In genomic region chr9:86328153-86328552, GRCh38 we compare ENCODE assay signal across 19 cellular contexts. TPM values are rescaled to one million over a fixed set of nuclear protein-coding genes. Genes with fewer than 3 reads are reported as not detected.
DNase-seq lines count a peak whose midpoint lies in the region; ATAC-seq and TF ChIP-seq lines count a peak whose summit lies in the region.
"Had no signal": no experiment of that assay in that cellular context is flagged by ENCODE, and none has a peak within 500 bp of the region (broad histone marks: within the 10 kb centered on the region; RNA-seq: fewer than 3 reads in every experiment).

No MANE protein-coding gene starts in this region.

- no CpG with 5 or more reads among the region's 4 CpGs for WGBS in H9 (ENCODE audit: extremely low coverage, insufficient read length, low lambda C conversion rate)

- H3K23ac ChIP-seq in H9 (ENCODE audit: insufficient read length, low read depth, low read length): no peak overlapping the region

- no peaks in the 10 kb centered on the region for H3K79me2 ChIP-seq in H9 (ENCODE audit: insufficient read depth, low read length)
- no peaks in the 10 kb centered on the region for H3K79me2 ChIP-seq in neural progenitor cell (ENCODE audit: low read depth)

- peaks cover 11 to 16% of the 10 kb centered on the region in 2 experiments for H3K4me1 Mint-ChIP-seq in H9
- peaks cover 18% of the 10 kb centered on the region for H3K4me1 Mint-ChIP-seq in WTC11
- H3K4me1 Mint-ChIP-seq in neural progenitor cell: peaks cover 3% of the 10 kb centered on the region
- H3K4me1 Mint-ChIP-seq in activated CD4-positive, alpha-beta T cell treated with anti-CD3 and anti-CD28 coated beads, Interleukin-2, amount 10 ng/mL, durations not matched to agents 7 days and 5 days: peaks cover 16% of the 10 kb centered on the region

- peaks cover 5% of the 10 kb centered on the region for H3K36me3 ChIP-seq in neural progenitor cell

- H3K4me2 ChIP-seq in H9 (ENCODE audit: insufficient read depth, insufficient read length, low read length) (no peak overlapping the region), neural progenitor cell (peak overlapping the region; percentile 55)

- H4K8ac ChIP-seq in H9 (replicated peaks; ENCODE audit: insufficient read length, low read depth, low read length): no peak overlapping the region

- H3K9ac ChIP-seq in H9 (ENCODE audit: extremely low read depth, insufficient read length, low read length) (no peak overlapping the region), neural progenitor cell (no peak overlapping the region)

- H3K27ac ChIP-seq in H9 (ENCODE audit: insufficient read length, low read depth, low read length): no peak overlapping the region
- H3K27ac ChIP-seq in neural progenitor cell: no peak overlapping the region
- H3K27ac ChIP-seq: SJCRH30 had no signal

- H3K27ac Mint-ChIP-seq in H9 (no peak overlapping the region), WTC11 (no peak overlapping the region), neural progenitor cell (peak overlapping the region; percentile 30)
- H3K27ac Mint-ChIP-seq in activated CD4-positive, alpha-beta T cell treated with anti-CD3 and anti-CD28 coated beads, Interleukin-2, amount 10 ng/mL, durations not matched to agents 7 days and 5 days: no peak overlapping the region
- H3K27ac Mint-ChIP-seq: CD4-positive, CD25-positive, alpha-beta regulatory T cell; IgD-negative memory B cell had no signal

- TF ChIP-seq CTCF in H9 (conservative IDR thresholded peaks at IDR 0.05): no peak
- no peak for TF ChIP-seq CTCF in WTC11 (IDR thresholded peaks at IDR 0.05)
- TF ChIP-seq CTCF in neural progenitor cell (IDR thresholded peaks at IDR 0.05): no peak

- no peaks in the 10 kb centered on the region for H3K23me2 ChIP-seq in H9 (ENCODE audit: insufficient read length, low read depth, low read length, poor library complexity, severe bottlenecking)

- POLR2A ChIA-PET in WTC11 (lab: Charles Lee): no interaction called here
- POLR2A ChIA-PET in activated CD4-positive, alpha-beta T cell treated with anti-CD3 and anti-CD28 coated beads, Interleukin-2, amount 10 ng/mL, durations not matched to agents 7 days and 5 days (lab: Charles Lee): no interaction called here

- H2BK20ac ChIP-seq in H9 (ENCODE audit: low read depth, low read length, poor library complexity, severe bottlenecking): no peak overlapping the region

- no peak overlapping the region for H2BK5ac ChIP-seq in H9 (ENCODE audit: insufficient read length, low read length)

- H2AK5ac ChIP-seq in H9 (ENCODE audit: insufficient read length, low read length): no peak overlapping the region

- no peak overlapping the region for H2BK12ac ChIP-seq in H9 (ENCODE audit: insufficient read length, low read depth, low read length)

- H3K14ac ChIP-seq in H9 (ENCODE audit: insufficient read depth, low read length): no peak overlapping the region

- no peak overlapping the region for H3T11ph ChIP-seq in H9 (ENCODE audit: low read length)

- H4K20me1 ChIP-seq in H9 (ENCODE audit: control insufficient read depth, insufficient read depth, insufficient read length) (no peaks in the 10 kb centered on the region), neural progenitor cell (ENCODE audit: low read depth) (peaks cover 9% of the 10 kb centered on the region)

- H2BK120ac ChIP-seq in H9 (ENCODE audit: low read depth, low read length, poor library complexity, severe bottlenecking): no peak overlapping the region

- H2BK15ac ChIP-seq in H9 (ENCODE audit: low read depth, low read length): no peak overlapping the region

- H2AFZ ChIP-seq in H9 (ENCODE audit: low read length): no peak overlapping the region
- H2AFZ ChIP-seq in neural progenitor cell (replicated peaks): no peak overlapping the region

- ATAC-seq in WTC11 (peak; percentile 82), HG02623 (IDR thresholded peaks at IDR 0.05; ENCODE audit: unreplicated experiment) (no peak)

- H3K4me1 ChIP-seq in H9 (ENCODE audit: insufficient read depth, low read length): no peaks in the 10 kb centered on the region
- H3K4me1 ChIP-seq in neural progenitor cell: peaks cover 12% of the 10 kb centered on the region
- H3K4me1 ChIP-seq: SJCRH30 had no signal

- no peaks in the 10 kb centered on the region for H3F3A ChIP-seq in neural progenitor cell (ENCODE audit: low read depth)

- CTCF ChIA-PET in WTC11 (lab: Charles Lee): no interaction called here
- CTCF ChIA-PET in activated CD4-positive, alpha-beta T cell treated with anti-CD3 and anti-CD28 coated beads, Interleukin-2, amount 10 ng/mL, durations not matched to agents 7 days and 5 days (lab: Charles Lee): interaction anchor here (1.5 kb wide), 1 partner anchor 12 kb away, joined by 5 read pairs; no protein-coding TSS in a partner anchor

- DNase-seq in H9 (peak; percentile 30), WTC11 (ENCODE audit: low spot score) (no peak), iPS DF 4.7 (ENCODE audit: extremely low read depth, low spot score) (peak; percentile 19), neural progenitor cell (ENCODE audit: low spot score) (peak; percentile 54), hepatic stellate cell (ENCODE audit: low spot score) (no peak)
- no peak for DNase-seq in activated CD4-positive, alpha-beta T cell treated with anti-CD3 and anti-CD28 coated beads, Interleukin-2, amount 10 ng/mL, durations not matched to agents 7 days and 5 days
- DNase-seq: CD4-positive, CD25-positive, alpha-beta regulatory T cell; DMS79; HCEC 1CT; Karpas-422; NCI-H1694; NCI-H2081; NCI-H2171; NCI-H345; NCI-H524 treated with DMSO at 0.1 percent for 48 hours; OCI-M1; SJCRH30 had no signal

- H3K18ac ChIP-seq in H9 (ENCODE audit: insufficient read length, low read depth, low read length): no peak overlapping the region

- no peak overlapping the region for H3K4me3 Mint-ChIP-seq in H9
- H3K4me3 Mint-ChIP-seq in WTC11: no peak overlapping the region
- H3K4me3 Mint-ChIP-seq in neural progenitor cell: no peak overlapping the region
- no peak overlapping the region for H3K4me3 Mint-ChIP-seq in activated CD4-positive, alpha-beta T cell treated with anti-CD3 and anti-CD28 coated beads, Interleukin-2, amount 10 ng/mL, durations not matched to agents 7 days and 5 days
- H3K4me3 Mint-ChIP-seq: CD4-positive, CD25-positive, alpha-beta regulatory T cell; IgD-negative memory B cell had no signal

- H3K56ac ChIP-seq in H9 (ENCODE audit: insufficient read length, low read depth, low read length): no peak overlapping the region

- H3K79me1 ChIP-seq in H9 (ENCODE audit: insufficient read depth, low read depth, low read length, poor library complexity, severe bottlenecking): no peaks in the 10 kb centered on the region

- H3K36me3 Mint-ChIP-seq in H9 (ENCODE audit: insufficient read depth in 1 of 3, low read depth in 3 of 3): peaks cover 22 to 63% (median 54%) of the 10 kb centered on the region in 3 experiments; a peak in 6 of 7 replicates
- peaks cover 52% of the 10 kb centered on the region for H3K36me3 Mint-ChIP-seq in WTC11
- peaks cover 20% of the 10 kb centered on the region for H3K36me3 Mint-ChIP-seq in neural progenitor cell
- H3K36me3 Mint-ChIP-seq in activated CD4-positive, alpha-beta T cell treated with anti-CD3 and anti-CD28 coated beads, Interleukin-2, amount 10 ng/mL, durations not matched to agents 7 days and 5 days (ENCODE audit: low read depth): peaks cover 73% of the 10 kb centered on the region

- H3K4ac ChIP-seq in H9 (ENCODE audit: low read depth, low read length): no peak overlapping the region

- H3K9me3 ChIP-seq in H9 (ENCODE audit: control insufficient read depth, low read depth, low read length) (no peaks in the 10 kb centered on the region), neural progenitor cell (ENCODE audit: low read depth) (no peaks in the 10 kb centered on the region)
- H3K9me3 ChIP-seq: SJCRH30 had no signal

- H4K5ac ChIP-seq in H9 (ENCODE audit: insufficient read length, low read depth, low read length): no peak overlapping the region

- no peak overlapping the region for H3K4me3 ChIP-seq in neural progenitor cell
- H3K4me3 ChIP-seq: SJCRH30 had no signal

- no peaks in the 10 kb centered on the region for H3K27me3 ChIP-seq in H9 (ENCODE audit: insufficient read depth, low read length)
- H3K27me3 ChIP-seq in neural progenitor cell: no peaks in the 10 kb centered on the region
- H3K27me3 ChIP-seq: SJCRH30 had no signal

- H3K27me3 Mint-ChIP-seq in H9 (ENCODE audit: low read depth) (no peaks in the 10 kb centered on the region; the same call in 1 of the 2 replicates), WTC11 (ENCODE audit: low read depth) (no peaks in the 10 kb centered on the region), neural progenitor cell (ENCODE audit: insufficient read depth, low read depth) (no peaks in the 10 kb centered on the region)
- no peaks in the 10 kb centered on the region for H3K27me3 Mint-ChIP-seq in activated CD4-positive, alpha-beta T cell treated with anti-CD3 and anti-CD28 coated beads, Interleukin-2, amount 10 ng/mL, durations not matched to agents 7 days and 5 days
- H3K27me3 Mint-ChIP-seq: CD4-positive, CD25-positive, alpha-beta regulatory T cell; IgD-negative memory B cell had no signal

- H3K9me3 Mint-ChIP-seq in H9 (no peaks in the 10 kb centered on the region), WTC11 (0 out of 2 replicates have a peak, but pooled peaks cover 5% of the 10 kb centered on the region), neural progenitor cell (no peaks in the 10 kb centered on the region)
- H3K9me3 Mint-ChIP-seq in activated CD4-positive, alpha-beta T cell treated with anti-CD3 and anti-CD28 coated beads, Interleukin-2, amount 10 ng/mL, durations not matched to agents 7 days and 5 days: peaks cover 6% of the 10 kb centered on the region

- H4K91ac ChIP-seq in H9 (ENCODE audit: insufficient read length, low read depth, low read length): no peak overlapping the region

TF ChIP-seq in WTC11, 78 proteins besides CTCF, POLR2A, EP300 and RAD21 (continues in another document):
- TF ChIP-seq TP53 (CRISPR knock-in tag; IDR thresholded peaks at IDR 0.05): no peak
- TF ChIP-seq TEAD4 (CRISPR knock-in tag; IDR thresholded peaks at IDR 0.05): no peak
- no peak for TF ChIP-seq JUN (CRISPR knock-in tag; IDR thresholded peaks at IDR 0.05)

RNA-seq across cellular contexts. Expression of gene TUT7, which starts 26.1 kb away (rescaled TPM):
- 22.9 and 23.1 TPM in 2 replicates for total RNA-seq in H9 (2021)
- total RNA-seq in WTC11 (2021): 18.8 to 24.5 TPM (median 19.8 TPM) in 3 replicates
- total RNA-seq in neural progenitor cell (ENCODE audit: low replicate concordance): 17.7 and 28.5 TPM in 2 replicates
- 10 to 100 TPM; 37.2 to 38.2 TPM for total RNA-seq in activated CD4-positive, alpha-beta T cell treated with anti-CD3 and anti-CD28 coated beads, Interleukin-2, amount 10 ng/mL, durations not matched to agents 7 days and 5 days

RNA-seq across cellular contexts. Expression of gene ISCA1, which starts 45.8 kb away (rescaled TPM):
- total RNA-seq in H9 (2021): 32.0 and 33.3 TPM in 2 replicates
- total RNA-seq in WTC11 (2021): 32.1 to 36.5 TPM (median 35.5 TPM) in 3 replicates
- 27.9 and 42.9 TPM in 2 replicates for total RNA-seq in neural progenitor cell (ENCODE audit: low replicate concordance)
- 10 to 100 TPM; 16.8 to 19.5 TPM for total RNA-seq in activated CD4-positive, alpha-beta T cell treated with anti-CD3 and anti-CD28 coated beads, Interleukin-2, amount 10 ng/mL, durations not matched to agents 7 days and 5 days

Comparison
In these comparisons a context has a peak if more than half of its experiments do, and no peak if none do; other contexts are left out.
1. DNase-seq: peak in H9 (single experiment), iPS DF 4.7 (single experiment) and neural progenitor cell (single experiment); none in WTC11 (single experiment), hepatic stellate cell (single experiment) and activated CD4-positive, alpha-beta T cell treated with anti-CD3 and anti-CD28 coated beads, Interleukin-2, amount 10 ng/mL, durations not matched to agents 7 days and 5 days (single experiment).